In the genomic region with DNA sequence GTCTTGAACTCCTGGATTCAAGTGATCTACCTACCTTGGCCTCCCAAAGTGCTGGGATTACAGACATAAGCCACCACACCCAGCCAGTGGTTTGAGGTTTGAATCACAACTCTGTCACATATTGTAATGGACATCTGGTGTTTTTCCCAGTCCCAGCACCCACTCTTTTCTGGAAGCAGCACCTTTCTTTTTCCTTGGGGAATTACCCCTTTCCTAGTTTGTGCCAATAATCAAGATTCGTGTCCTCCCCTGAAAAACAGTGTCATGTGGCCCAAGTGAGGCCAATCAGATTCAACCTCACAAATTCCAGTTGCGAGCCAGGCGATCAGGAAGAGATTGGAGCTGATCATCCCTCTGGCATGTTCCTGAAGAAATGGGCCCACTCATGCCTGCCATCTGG, we compare ENCODE assay signal across 21 cellular contexts.
"Had no signal": no experiment of that assay in that cellular context is flagged by ENCODE, and none has a peak within 500 bp of the region (broad histone marks: within the 10 kb centered on the region; RNA-seq: fewer than 3 reads in every experiment).

No MANE protein-coding gene starts in this region.

- ATAC-seq: activated T-cell treated with anti-CD3 and anti-CD28 coated beads, Interleukin-2, amount 50 U/mL, for 4 hours had no signal

- H3K4me2 ChIP-seq: SK-N-SH had no signal

- H3K4me3 ChIP-seq: breast epithelium had no signal

- H3K9ac ChIP-seq: SK-N-SH had no signal

- DNase-seq: activated CD4-positive, alpha-beta memory T cell treated with anti-CD3 and anti-CD28 coated beads for 36 hours; activated CD4-positive, alpha-beta T cell treated with anti-CD3 and anti-CD28 coated beads, Interleukin-2, amount 10 ng/mL, durations not matched to agents 7 days and 5 days; activated CD8-positive, alpha-beta memory T cell treated with anti-CD3 and anti-CD28 coated beads for 24 hours; activated gamma-delta T cell; activated naive CD4-positive, alpha-beta T cell treated with anti-CD3 and anti-CD28 coated beads for 36 hours; activated naive CD8-positive, alpha-beta T cell treated with anti-CD3 and anti-CD28 coated beads for 36 hours; activated T-cell treated with anti-CD3 and anti-CD28 coated beads, Interleukin-2, amount 50 U/mL, for 4 hours; anterior cingulate cortex; caudate nucleus; KG1; NCI-H1048; NCI-H146; NCI-H187 treated with DMSO at 0.1 percent for 48 hours; NCI-H2081 treated with DMSO at 0.1 percent for 48 hours; NCI-H345; NCI-H510A; NCI-H526 treated with DMSO at 0.1 percent for 48 hours; NCI-H82; SK-N-SH; SW 1271 had no signal

- H3K9me3 ChIP-seq: breast epithelium, SK-N-SH had no signal

- H3K27me3 ChIP-seq: breast epithelium had no signal

- H3K36me3 ChIP-seq: breast epithelium had no signal

- H3K27ac ChIP-seq: breast epithelium had no signal

- H3K4me1 ChIP-seq: breast epithelium had no signal
